22 cellular contexts compared by ENCODE assay signal in genomic region chr20:62175711-62176110, GRCh38. TPM values are rescaled to one million over a fixed set of nuclear protein-coding genes. Genes with fewer than 3 reads are reported as not detected.
"Had no signal": no experiment of that assay in that cellular context is flagged by ENCODE, and none has a peak within 500 bp of the region (broad histone marks: within the 10 kb centered on the region; RNA-seq: fewer than 3 reads in every experiment).

No MANE protein-coding gene starts in this region.

- H3K27ac ChIP-seq: coronary artery, hepatocyte, lower lobe of right lung, psoas muscle, stomach, thoracic aorta, transverse colon had no signal

- H3K79me2 ChIP-seq: hepatocyte had no signal

- H3K27me3 Mint-ChIP-seq: memory B cell, naive B cell had no signal

- H3K4me1 ChIP-seq: lower lobe of right lung, psoas muscle, stomach, transverse colon had no signal

- DNase-seq: effector CD4-positive, alpha-beta T cell; foreskin melanocyte; head of caudate nucleus; lower lobe of right lung; naive B cell; retina; stimulated activated CD4-positive, alpha-beta T cell treated with anti-CD3 and anti-CD28 coated beads, Interleukin-2, amount 100 ng/mL, for 24 hours; stimulated activated CD4-positive, alpha-beta T cell treated with anti-CD3 and anti-CD28 coated beads, Interleukin-4, amount 100 ng/mL, for 4 hours; stimulated activated naive CD4-positive, alpha-beta T cell; stomach; substantia nigra; transverse colon had no signal

- H3K9me3 ChIP-seq: lower lobe of right lung, psoas muscle, stomach, thoracic aorta, transverse colon had no signal

- H3K27ac Mint-ChIP-seq: memory B cell, nephron had no signal

- H3K27me3 ChIP-seq: hepatocyte, stomach, transverse colon had no signal

- H3K4me2 ChIP-seq: hepatocyte had no signal

- H3K4me1 Mint-ChIP-seq: memory B cell, naive B cell, nephron had no signal

- H2AFZ ChIP-seq: hepatocyte had no signal

- ATAC-seq: sciatic nerve had no signal

- H3K4me3 ChIP-seq: coronary artery, hepatocyte, lower lobe of right lung, psoas muscle, stomach, thoracic aorta, transverse colon had no signal

- H3K4me3 Mint-ChIP-seq: memory B cell, nephron had no signal

- H3K9me3 Mint-ChIP-seq: memory B cell, naive B cell, nephron had no signal

RNA-seq across cellular contexts. Expression of gene HRH3, which starts 44.4 kb away (rescaled TPM):
- total RNA-seq: dermis microvascular lymphatic vessel endothelial cell, hepatocyte, kidney epithelial cell, lower lobe of right lung, omental fat pad, psoas muscle, sciatic nerve, stomach, thoracic aorta, transverse colon had no signal
- polyA plus RNA-seq: hepatocyte, stomach had no signal
